In genomic region chr21:43940672-43941071, GRCh38 we compare ENCODE assay signal across 13 cellular contexts.
"Had no signal": no experiment of that assay in that cellular context is flagged by ENCODE, and none has a peak within 500 bp of the region (broad histone marks: within the 10 kb centered on the region; RNA-seq: fewer than 3 reads in every experiment).

No MANE protein-coding gene starts in this region.

- H3K9me3 ChIP-seq: sigmoid colon, stomach had no signal

- H3K27ac ChIP-seq: foreskin keratinocyte, heart left ventricle, sigmoid colon, skin epidermis, stomach had no signal

- DNase-seq: cerebellar nuclear complex; dermis blood vessel endothelial cell; foreskin keratinocyte; hippocampal formation; mammary epithelial cell; naive B cell; occipital lobe; sigmoid colon; stimulated activated CD4-positive, alpha-beta T cell treated with anti-CD3 and anti-CD28 coated beads, Interleukin-12 subunit alpha, Interleukin-12 subunit beta, amount 100 ng/mL, for 4 hours; stimulated activated naive CD4-positive, alpha-beta T cell; stomach had no signal

- ATAC-seq: foreskin keratinocyte, heart left ventricle had no signal

- H3K4me1 ChIP-seq: foreskin keratinocyte had no signal

- H3K27me3 ChIP-seq: foreskin keratinocyte, heart left ventricle, sigmoid colon, stomach had no signal

- H3K4me3 ChIP-seq: heart left ventricle, sigmoid colon, skin epidermis, stomach had no signal
